ENCODE assay signal across 8 cellular contexts in the genomic region with DNA sequence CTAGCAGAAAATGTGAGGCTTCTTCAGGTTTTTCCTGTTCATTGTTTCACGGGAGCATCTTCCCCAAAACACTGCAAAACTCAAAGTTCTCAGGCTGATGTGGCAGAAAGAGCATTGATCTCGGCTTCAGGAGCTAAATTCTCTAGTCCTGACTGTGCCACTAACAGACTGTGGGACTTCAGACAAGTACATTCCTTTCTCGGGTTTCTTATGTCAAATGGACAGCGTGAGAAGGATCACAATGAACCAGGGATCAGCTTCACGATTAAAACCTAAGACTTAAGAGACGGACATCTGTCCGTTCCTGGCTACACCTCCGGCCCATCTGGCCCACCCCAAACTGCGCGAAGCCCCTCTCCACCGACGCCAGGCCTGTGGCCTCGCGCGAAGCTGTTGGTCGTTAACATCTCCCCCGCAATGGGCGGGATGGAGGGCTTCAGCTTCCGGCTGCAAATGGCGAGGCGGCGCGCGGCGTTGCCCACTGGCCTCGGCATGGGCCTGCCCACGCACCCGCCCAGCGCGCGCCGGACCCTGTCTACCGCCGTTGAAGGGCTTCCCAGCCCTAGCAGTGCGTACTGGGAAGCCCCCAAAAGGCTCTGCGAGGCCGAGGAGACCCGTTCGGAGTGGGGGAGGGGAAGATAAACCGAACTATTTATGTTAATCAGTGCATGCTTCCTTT. TPM values are rescaled to one million over a fixed set of nuclear protein-coding genes. Genes with fewer than 3 reads are reported as not detected.
A peak's percentile ranks its signal among the peaks of the same experiment; 100 is the strongest.
DNase-seq lines count a peak whose midpoint lies in the region; ATAC-seq and TF ChIP-seq lines count a peak whose summit lies in the region.

No MANE protein-coding gene starts in this region.

- H3K9me3 Mint-ChIP-seq in activated naive CD8-positive, alpha-beta T cell treated with anti-CD3 and anti-CD28 coated beads for 36 hours: no peaks in the 10 kb centered on the region

- intact Hi-C loops in sciatic nerve (cut with DNase I): no loop called here

- 5% methylated on average over 39 of the region's 40 CpGs for WGBS in hepatocyte (ENCODE audit: low lambda C conversion rate, missing lambda C conversion rate)

- DNase-seq in Jurkat, Clone E6-1 (ENCODE audit: low read depth, low spot score): no peak
- peak; percentile 78 for DNase-seq in activated naive CD8-positive, alpha-beta T cell treated with anti-CD3 and anti-CD28 coated beads for 36 hours
- DNase-seq in hepatocyte (ENCODE audit: low spot score) (no peak), sciatic nerve (ENCODE audit: low spot score) (peak; percentile 86), Kasumi-1 (lab: John Stamatoyannopoulos, UW) (no peak)

- peak overlapping the region; percentile 66 for H2AFZ ChIP-seq in hepatocyte

- H3K9me3 ChIP-seq in DOHH2 (ENCODE audit: control insufficient read depth, insufficient read depth, low read length) (no peaks in the 10 kb centered on the region), hepatocyte (ENCODE audit: low read depth) (no peaks in the 10 kb centered on the region)

- H3K4me3 ChIP-seq in DOHH2 (ENCODE audit: low read length): peak overlapping the region; percentile 91
- H3K4me3 ChIP-seq in Jurkat, Clone E6-1 (ENCODE audit: low read length): peak overlapping the region; percentile 93
- H3K4me3 ChIP-seq in hepatocyte: peak overlapping the region; percentile 30

- H4K20me1 ChIP-seq in DOHH2 (ENCODE audit: control insufficient read depth, insufficient read depth, low read depth, low read length): 0 out of 2 replicates have a peak, but pooled peaks cover 5% of the 10 kb centered on the region
- H4K20me1 ChIP-seq in hepatocyte (ENCODE audit: insufficient read depth, poor library complexity, severe bottlenecking): no peaks in the 10 kb centered on the region

- peaks cover 35% of the 10 kb centered on the region for H3K4me1 Mint-ChIP-seq in activated naive CD8-positive, alpha-beta T cell treated with anti-CD3 and anti-CD28 coated beads for 36 hours

- H3K79me2 ChIP-seq in DOHH2 (ENCODE audit: control insufficient read depth, low read length): peaks cover 45% of the 10 kb centered on the region
- H3K79me2 ChIP-seq in hepatocyte: peaks cover 42% of the 10 kb centered on the region

- TF ChIP-seq CTCF in DOHH2 (IDR thresholded peaks at IDR 0.05; ENCODE audit: low read depth, low read length, poor library complexity, severe bottlenecking): no peak
- TF ChIP-seq CTCF in hepatocyte (IDR thresholded peaks at IDR 0.05; ENCODE audit: poor library complexity): no peak

- H3F3A ChIP-seq in DOHH2 (ENCODE audit: control insufficient read depth, insufficient read depth): no peaks in the 10 kb centered on the region

- H3K27me3 ChIP-seq in DOHH2 (ENCODE audit: control insufficient read depth, low read length) (no peaks in the 10 kb centered on the region), hepatocyte (no peaks in the 10 kb centered on the region)

- peak; percentile 37 for ATAC-seq in GM21447 (IDR thresholded peaks at IDR 0.05; ENCODE audit: unreplicated experiment)
- ATAC-seq in sciatic nerve: no peak
- ATAC-seq in HG02571 (IDR thresholded peaks at IDR 0.05; ENCODE audit: unreplicated experiment): no peak

- H3K4me3 Mint-ChIP-seq in activated naive CD8-positive, alpha-beta T cell treated with anti-CD3 and anti-CD28 coated beads for 36 hours: peak overlapping the region; percentile 89

- H3K4me1 ChIP-seq in DOHH2 (ENCODE audit: control insufficient read depth, low read length): peaks cover 22% of the 10 kb centered on the region
- H3K4me1 ChIP-seq in hepatocyte (ENCODE audit: insufficient read depth): peaks cover 17% of the 10 kb centered on the region

- peaks cover 25% of the 10 kb centered on the region for H3K36me3 Mint-ChIP-seq in activated naive CD8-positive, alpha-beta T cell treated with anti-CD3 and anti-CD28 coated beads for 36 hours

- H3K36me3 ChIP-seq in DOHH2 (ENCODE audit: control insufficient read depth, low read length): peaks cover 30% of the 10 kb centered on the region
- H3K36me3 ChIP-seq in hepatocyte (replicated peaks; ENCODE audit: insufficient read depth, low read depth): no peaks in the 10 kb centered on the region

- H3K27ac ChIP-seq in DOHH2 (ENCODE audit: low read depth, low read length) (peak overlapping the region; percentile 57), hepatocyte (peak overlapping the region; percentile 98)

- H3K9me2 ChIP-seq in DOHH2 (replicated peaks; ENCODE audit: control insufficient read depth, low read length) (no peaks in the 10 kb centered on the region), hepatocyte (replicated peaks; ENCODE audit: insufficient read depth) (no peaks in the 10 kb centered on the region)

- H3K4me2 ChIP-seq in DOHH2 (ENCODE audit: low read length) (peak overlapping the region; percentile 69), hepatocyte (peak overlapping the region; percentile 73)

- H3K27ac Mint-ChIP-seq in activated naive CD8-positive, alpha-beta T cell treated with anti-CD3 and anti-CD28 coated beads for 36 hours: peak overlapping the region; percentile 99

- H3K27me3 Mint-ChIP-seq in activated naive CD8-positive, alpha-beta T cell treated with anti-CD3 and anti-CD28 coated beads for 36 hours: peaks cover 4% of the 10 kb centered on the region

RNA-seq across cellular contexts. Expression of a gene that starts 0.5 kb away (rescaled TPM):
- 58.6 TPM for polyA plus RNA-seq in Jurkat, Clone E6-1 (2012; ENCODE audit: insufficient read depth, insufficient read length)
- total RNA-seq in activated naive CD8-positive, alpha-beta T cell treated with anti-CD3 and anti-CD28 coated beads for 36 hours: 10 to 100 TPM; 74.1 to 79.1 TPM
- total RNA-seq in hepatocyte (40.5 and 40.9 TPM in 2 replicates), sciatic nerve (41.3 TPM)
- polyA plus RNA-seq in hepatocyte: 19.5 and 21.6 TPM in 2 replicates

RNA-seq across cellular contexts. Expression of a gene that starts 55.4 kb away (rescaled TPM):
- polyA plus RNA-seq in Jurkat, Clone E6-1 (2012; ENCODE audit: insufficient read depth, insufficient read length): 50.4 TPM
- total RNA-seq in activated naive CD8-positive, alpha-beta T cell treated with anti-CD3 and anti-CD28 coated beads for 36 hours: 100 to 1,000 TPM; 306 to 308 TPM
- total RNA-seq in hepatocyte: 55.6 and 55.7 TPM in 2 replicates
- polyA plus RNA-seq in hepatocyte: 15.8 and 17.0 TPM in 2 replicates
- total RNA-seq in sciatic nerve: 41.0 TPM

Comparison
In these comparisons a context has a peak if more than half of its experiments do, and no peak if none do; other contexts are left out.
1. H3K4me3 ChIP-seq: peak in every context shown above with its lines; median percentile 93 in Jurkat, Clone E6-1; 91 in DOHH2; 30 in hepatocyte.
2. DNase-seq: peak in activated naive CD8-positive, alpha-beta T cell treated with anti-CD3 and anti-CD28 coated beads for 36 hours (single experiment) and sciatic nerve (single experiment); none in Jurkat, Clone E6-1 (single experiment), hepatocyte (single experiment) and Kasumi-1 (0 of 2).